ENCODE assay signal across 1 cellular context in genomic region chr1:153768316-153769126, GRCh38.
TF ChIP-seq lines count a peak whose summit lies in the region.

No MANE protein-coding gene starts in this region.

TF ChIP-seq in HepG2, 621 proteins besides CTCF, POLR2A, EP300 and RAD21 (continued from another document and continues in another):
- TF ChIP-seq ARID3A (IDR thresholded peaks at IDR 0.05; ENCODE audit: low read depth, low read length) (no peak), ZNF446 (CRISPR knock-in tag; IDR thresholded peaks at IDR 0.05) (no peak), MAFF (IDR thresholded peaks at IDR 0.05; ENCODE audit: low read depth, low read length) (no peak), MXD4 (CRISPR knock-in tag; IDR thresholded peaks at IDR 0.05) (peak; percentile 29; the same call in 1 of the 2 replicates), SP140L (CRISPR knock-in tag; IDR thresholded peaks at IDR 0.05; ENCODE audit: borderline replicate concordance) (no peak), BCL6 (CRISPR knock-in tag; IDR thresholded peaks at IDR 0.05) (peak; percentile 57), PHF21A (CRISPR knock-in tag; IDR thresholded peaks at IDR 0.05) (peak; percentile 85), MYNN (CRISPR knock-in tag; IDR thresholded peaks at IDR 0.05; ENCODE audit: low read depth) (no peak), HDAC1 (CRISPR knock-in tag; IDR thresholded peaks at IDR 0.05) (0 out of 2 replicates have a peak, but pooled peaks have one; percentile 61), SP2 (CRISPR knock-in tag; IDR thresholded peaks at IDR 0.05) (no peak), BORCS8-MEF2B (CRISPR knock-in tag; IDR thresholded peaks at IDR 0.05) (no peak), MIER3 (CRISPR knock-in tag; IDR thresholded peaks at IDR 0.05; ENCODE audit: borderline replicate concordance) (0 out of 2 replicates have a peak, but pooled peaks have one; percentile 45), TEAD2 (CRISPR knock-in tag; IDR thresholded peaks at IDR 0.05) (no peak), MAFK (conservative IDR thresholded peaks at IDR 0.05 in 1 of 2, IDR thresholded peaks at IDR 0.05 in 1 of 2; ENCODE audit: low read length in 2 of 2) (no peak), ARID4A (CRISPR knock-in tag; IDR thresholded peaks at IDR 0.05; ENCODE audit: borderline replicate concordance) (peak; percentile 49; the same call in 1 of the 2 replicates), MAX (IDR thresholded peaks at IDR 0.05) (peak; percentile 30), ATF7 (IDR thresholded peaks at IDR 0.05) (no peak), ATF7 (CRISPR knock-in tag; IDR thresholded peaks at IDR 0.05) (no peak), ZNF512 (CRISPR knock-in tag; IDR thresholded peaks at IDR 0.05) (no peak), TARDBP (CRISPR knock-in tag; IDR thresholded peaks at IDR 0.05) (peak; percentile 23; the same call in 1 of the 2 replicates), ZNF10 (CRISPR knock-in tag; IDR thresholded peaks at IDR 0.05; ENCODE audit: borderline replicate concordance, low read depth) (no peak), AHDC1 (CRISPR knock-in tag; IDR thresholded peaks at IDR 0.05; ENCODE audit: borderline replicate concordance) (0 out of 2 replicates have a peak, but pooled peaks have one; percentile 59), NFAT5 (CRISPR knock-in tag; IDR thresholded peaks at IDR 0.05) (no peak), MYPOP (CRISPR knock-in tag; IDR thresholded peaks at IDR 0.05) (peak; percentile 45; the same call in 1 of the 2 replicates), PAXIP1 (CRISPR knock-in tag; conservative IDR thresholded peaks at IDR 0.05) (peak; percentile 94), ZNF724P (CRISPR knock-in tag; IDR thresholded peaks at IDR 0.05; ENCODE audit: borderline replicate concordance) (no peak), ZNF275 (CRISPR knock-in tag; IDR thresholded peaks at IDR 0.05; ENCODE audit: borderline replicate concordance) (no peak), ZNF274 (CRISPR knock-in tag; IDR thresholded peaks at IDR 0.05) (no peak), KAT7 (CRISPR knock-in tag; IDR thresholded peaks at IDR 0.05; ENCODE audit: borderline replicate concordance) (no peak), RFXANK (CRISPR knock-in tag; IDR thresholded peaks at IDR 0.05) (no peak)
